Comparison of ENCODE assay signal across 20 cellular contexts in genomic region chr17:19271751-19272357, GRCh38. TPM values are rescaled to one million over a fixed set of nuclear protein-coding genes. Genes with fewer than 3 reads are reported as not detected.
DNase-seq lines count a peak whose midpoint lies in the region; ATAC-seq and TF ChIP-seq lines count a peak whose summit lies in the region.
"Had no signal": no experiment of that assay in that cellular context is flagged by ENCODE, and none has a peak within 500 bp of the region (broad histone marks: within the 10 kb centered on the region; RNA-seq: fewer than 3 reads in every experiment).

No MANE protein-coding gene starts in this region.

- no peak overlapping the region for H3K4me3 ChIP-seq in AG10803 (ENCODE audit: low read length)
- no peak overlapping the region for H3K4me3 ChIP-seq in fibroblast of villous mesenchyme (ENCODE audit: low read depth, low read length)
- H3K4me3 ChIP-seq: prostate gland had no signal

- TF ChIP-seq CTCF in AG10803 (conservative IDR thresholded peaks at IDR 0.05; ENCODE audit: low read length) = no peak
- no peak for TF ChIP-seq CTCF in fibroblast of villous mesenchyme (IDR thresholded peaks at IDR 0.05; ENCODE audit: insufficient read depth, low read depth, low read length)

- DNase-seq in AG10803 (ENCODE audit: low read depth) (peak; percentile 61), astrocyte of the hippocampus (ENCODE audit: low read depth, low spot score) (peak; percentile 46), fibroblast of villous mesenchyme (ENCODE audit: low read depth) (peak; percentile 26), pons (ENCODE audit: low spot score) (peak; percentile 72), DMS153 treated with DMSO at 0.1 percent for 48 hours (lab: John Stamatoyannopoulos, UW; ENCODE audit: unreplicated experiment) (no peak), NCI-H1092 treated with DMSO at 0.1 percent for 48 hours (lab: John Stamatoyannopoulos, UW) (no peak), AG08396 (ENCODE audit: low spot score) (no peak)
- DNase-seq: ACHN; activated CD4-positive, alpha-beta memory T cell treated with anti-CD3 and anti-CD28 coated beads, Interleukin-2, amount 10 ng/mL, durations not matched to agents 7 days and 5 days; activated naive CD8-positive, alpha-beta T cell treated with anti-CD3 and anti-CD28 coated beads, Interleukin-2, amount 10 ng/mL, durations not matched to agents 7 days and 5 days; activated T-cell treated with anti-CD3 and anti-CD28 coated beads, Interleukin-2, amount 50 U/mL, for 72 hours; CD8-positive, alpha-beta T cell; glutamatergic neuron; immature natural killer cell; NCI-H446; SHP77; T-helper 17 cell; WERI-Rb-1 had no signal

- ATAC-seq in HG03520 (IDR thresholded peaks at IDR 0.05; ENCODE audit: unreplicated experiment) = no peak
- ATAC-seq: activated T-cell treated with anti-CD3 and anti-CD28 coated beads, Interleukin-2, amount 50 U/mL, for 72 hours; CD8-positive, alpha-beta T cell had no signal

RNA-seq across cellular contexts. Expression of gene EPN2, which starts 34.7 kb away (rescaled TPM):
- 25.4 and 30.2 TPM in 2 replicates for total RNA-seq in fibroblast of villous mesenchyme

Comparison
In these comparisons a context has a peak if more than half of its experiments do, and no peak if none do; other contexts are left out.
1. DNase-seq: peak in AG10803 (single experiment), astrocyte of the hippocampus (single experiment), fibroblast of villous mesenchyme (single experiment) and pons (single experiment); none in DMS153 treated with DMSO at 0.1 percent for 48 hours (single experiment), NCI-H1092 treated with DMSO at 0.1 percent for 48 hours (single experiment) and AG08396 (single experiment).